ENCODE assay signal across 15 cellular contexts in genomic region chr2:109457811-109458210, GRCh38.
DNase-seq lines count a peak whose midpoint lies in the region; ATAC-seq, FAIRE-seq and TF ChIP-seq lines count a peak whose summit lies in the region.
"Had no signal": no experiment of that assay in that cellular context is flagged by ENCODE, and none has a peak within 500 bp of the region (broad histone marks: within the 10 kb centered on the region; RNA-seq: fewer than 3 reads in every experiment).

No MANE protein-coding gene starts in this region.

- H3K27me3 ChIP-seq in GM12878 (replicated peaks in 1 of 2; ENCODE audit: control insufficient read depth in 2 of 2, insufficient read depth in 2 of 2, low read length in 1 of 2): no peaks in the 10 kb centered on the region

- H4K20me1 ChIP-seq in GM12878 (ENCODE audit: control insufficient read depth, insufficient read depth): no peaks in the 10 kb centered on the region

- BruUV-seq in GM12878 (replicated peaks; lab: Mats Ljungman, UMichigan): no TSS peak

- TF ChIP-seq POLR2A in GM12878 (IDR thresholded peaks at IDR 0.05; ENCODE audit: low read depth, low read length): no peak

- CTCF ChIA-PET in GM12878 (lab: Yijun Ruan, JAX): interaction anchor here (1.0 kb wide), 1 partner anchor 53 kb away, joined by 3 read pairs; no protein-coding TSS in a partner anchor

- H3K4me1 ChIP-seq in GM12878 (ENCODE audit: control insufficient read depth, insufficient read depth, low read length): no peaks in the 10 kb centered on the region

- TF ChIP-seq RAD21 in GM12878 (IDR thresholded peaks at IDR 0.05; ENCODE audit: insufficient read depth, low read depth, low read length): no peak

- H3K9me3 ChIP-seq in GM12878 (replicated peaks; ENCODE audit: control insufficient read depth, insufficient read depth, low read length): no peaks in the 10 kb centered on the region

- H3K4me2 ChIP-seq in GM12878 (ENCODE audit: control insufficient read depth, insufficient read depth): no peak overlapping the region

- DNase-seq in DMS 273 treated with DMSO at 0.1 percent for 48 hours (lab: John Stamatoyannopoulos, UW): peak; percentile 11
- peak; percentile 94 for DNase-seq in LHCN-M2 (ENCODE audit: low read depth)
- DNase-seq in GM12878 (ENCODE audit: low read depth, low spot score): no peak
- peak; percentile 20 for DNase-seq in posterior vena cava (ENCODE audit: low spot score)
- DNase-seq in Kasumi-1 (lab: John Stamatoyannopoulos, UW): no peak
- no peak for DNase-seq in globus pallidus (ENCODE audit: low spot score)
- DNase-seq in mucosa of gallbladder (ENCODE audit: low spot score): no peak
- DNase-seq in OCI-M1 (lab: John Stamatoyannopoulos, UW): no peak
- DNase-seq: activated naive CD8-positive, alpha-beta T cell treated with anti-CD3 and anti-CD28 coated beads, Interleukin-2, amount 50 U/mL, for 24 hours; effector memory CD8-positive, alpha-beta T cell; left ventricle myocardium superior; NCI-H1930; stimulated activated CD4-positive, alpha-beta T cell treated with anti-CD3 and anti-CD28 coated beads, Interleukin-2, amount 100 ng/mL, for 24 hours; stimulated activated naive CD4-positive, alpha-beta T cell treated with Interleukin-2 at 50 U/mL for 16 hours; T-helper 9 cell had no signal

- H3K36me3 ChIP-seq in GM12878 (ENCODE audit: control insufficient read depth in 2 of 2, insufficient read depth in 2 of 2, low read length in 1 of 2): no peaks in the 10 kb centered on the region

- WGBS in GM12878 (ENCODE audit: insufficient coverage, insufficient replicate concordance, low lambda C conversion rate, missing lambda C conversion rate): 44% methylated on average over 8 of the region's 8 CpGs

- FAIRE-seq in GM12878 (lab: Jason Lieb, UNC): peak; percentile 62

- in situ Hi-C loops in GM12878 (cut with MboI): no loop called here

- H2AFZ ChIP-seq in GM12878 (ENCODE audit: control insufficient read depth, low read depth, low read length): no peak overlapping the region

- no peaks in the 10 kb centered on the region for H3K79me2 ChIP-seq in GM12878 (ENCODE audit: control insufficient read depth, insufficient read depth, low read length)

- TF ChIP-seq CTCF in GM12878 (IDR thresholded peaks at IDR 0.05 in 2 of 3, conservative IDR thresholded peaks at IDR 0.05 in 1 of 3; ENCODE audit: control insufficient read depth in 2 of 3, extremely low read depth in 1 of 3, insufficient read depth in 1 of 3, low read depth in 3 of 3, low read length in 3 of 3): no peak; a peak in 1 of 6 replicates

- RAD21 ChIA-PET in GM12878 (lab: Charles Lee; ENCODE audit: unreplicated experiment): interaction anchor here (1.0 kb wide), 1 partner anchor 53 kb away, joined by 3 read pairs; no protein-coding TSS in a partner anchor

- no peak overlapping the region for H3K9ac ChIP-seq in GM12878 (ENCODE audit: control insufficient read depth, insufficient read depth, low read length)

- peak; percentile 82 for ATAC-seq in GM12878
- ATAC-seq: activated naive CD8-positive, alpha-beta T cell treated with anti-CD3 and anti-CD28 coated beads, Interleukin-2, amount 50 U/mL, for 24 hours; effector memory CD8-positive, alpha-beta T cell; left ventricle myocardium superior had no signal

- intact Hi-C loops in GM12878 (cut with micrococcal nuclease; ENCODE audit: unreplicated experiment) (no loop called here), posterior vena cava (cut with DNase I) (no loop called here)

- SMC1A ChIA-PET in GM12878 (lab: Charles Lee; ENCODE audit: uncharacterized antibody, unreplicated experiment): interaction anchor here (1.0 to 1.5 kb wide), 2 partner anchors 18 to 326 kb away, joined by 3 to 4 read pairs; no protein-coding TSS in a partner anchor

- POLR2A ChIA-PET in GM12878 (lab: Charles Lee): no interaction called here

- H3K4me3 ChIP-seq in GM12878: no peak overlapping the region

- H3K27ac ChIP-seq in GM12878 (ENCODE audit: control insufficient read depth, insufficient read depth): no peak overlapping the region

- no peak for TF ChIP-seq EP300 in GM12878 (IDR thresholded peaks at IDR 0.05; ENCODE audit: borderline replicate concordance in 1 of 2, control insufficient read depth in 1 of 2, low read depth in 2 of 2, low read length in 2 of 2)

TF ChIP-seq in GM12878, 131 proteins besides CTCF, POLR2A, EP300 and RAD21:
- TF ChIP-seq BHLHE40 (IDR thresholded peaks at IDR 0.05; ENCODE audit: borderline replicate concordance in 1 of 2, low read depth in 2 of 2, low read length in 1 of 2): peak in 1 of 2 experiments; percentile 15; a peak in 1 of 4 replicates
- TF ChIP-seq TAF1 (IDR thresholded peaks at IDR 0.05; ENCODE audit: borderline replicate concordance, low read depth, low read length): no peak
- TF ChIP-seq RUNX3 (IDR thresholded peaks at IDR 0.05; ENCODE audit: low read length): peak; percentile 29; the same call in 1 of the 2 replicates
- 0 out of 2 replicates have a peak, but pooled peaks have one; percentile 11 for TF ChIP-seq RAD51 (IDR thresholded peaks at IDR 0.05)
- no peak for TF ChIP-seq SMARCA5 (IDR thresholded peaks at IDR 0.05)
- TF ChIP-seq MEF2B (IDR thresholded peaks at IDR 0.05; ENCODE audit: partially characterized antibody, poor library complexity, severe bottlenecking): peak; percentile 94

Comparison
In these comparisons a context has a peak if more than half of its experiments do, and no peak if none do; other contexts are left out.
1. DNase-seq: peak in DMS 273 treated with DMSO at 0.1 percent for 48 hours (single experiment), LHCN-M2 (single experiment) and posterior vena cava (single experiment); none in GM12878 (single experiment), Kasumi-1 (0 of 2), globus pallidus (single experiment), mucosa of gallbladder (single experiment) and OCI-M1 (single experiment).